Comparison of ENCODE assay signal across 8 cellular contexts in genomic region chr20:49915380-49916145, GRCh38. TPM values are rescaled to one million over a fixed set of nuclear protein-coding genes. Genes with fewer than 3 reads are reported as not detected.
DNase-seq lines count a peak whose midpoint lies in the region; ATAC-seq, FAIRE-seq and TF ChIP-seq lines count a peak whose summit lies in the region.

TSS of gene SPATA2 (minus strand) at chr20:49915529. CDS start at chr20:49908490, 7,039 bp downstream.

- no peaks in the 10 kb centered on the region for H3K9me3 Mint-ChIP-seq in endothelial cell (ENCODE audit: unreplicated experiment)
- no peaks in the 10 kb centered on the region for H3K9me3 Mint-ChIP-seq in mesothelial cell of epicardium

- H3K9ac ChIP-seq in NT2/D1 (ENCODE audit: insufficient read length, low read depth): peak within 1 kb of the TSS; percentile 92

- peak; percentile 91 for DNase-seq in COR-L47 (lab: John Stamatoyannopoulos, UW)
- peak; percentile 100 for DNase-seq in HTR-8/SVneo (ENCODE audit: insufficient read length, low spot score)
- peak; percentile 91 for DNase-seq in NT2/D1 (ENCODE audit: low read depth, low spot score)
- peak; percentile 93 for DNase-seq in activated CD8-positive, alpha-beta memory T cell treated with anti-CD3 and anti-CD28 coated beads, Interleukin-2, amount 50 U/mL, for 1 hour (ENCODE audit: extremely low read depth)
- DNase-seq in endothelial cell (ENCODE audit: low spot score): peak; percentile 88
- DNase-seq in mesothelial cell of epicardium (ENCODE audit: low spot score in 2 of 2, unreplicated experiment in 2 of 2): peak; percentile 91 to 92
- DNase-seq in stimulated activated CD8-positive, alpha-beta memory T cell treated with anti-CD3 and anti-CD28 coated beads, Interleukin-15, amount 100 ng/mL, for 4 hours (ENCODE audit: low read depth in 2 of 2): peak; percentile 78 to 89

- TF ChIP-seq CTCF in endothelial cell (IDR thresholded peaks at IDR 0.05; ENCODE audit: unreplicated experiment) (no peak), mesothelial cell of epicardium (IDR thresholded peaks at IDR 0.05; ENCODE audit: unreplicated experiment) (no peak)

- ATAC-seq in GM21367 (IDR thresholded peaks at IDR 0.05; ENCODE audit: unreplicated experiment): peak; percentile 75

- FAIRE-seq in HTR-8/SVneo (lab: Jason Lieb, UNC): peak; percentile 99

- H3K27me3 Mint-ChIP-seq in endothelial cell (ENCODE audit: unreplicated experiment): peaks cover 4% of the 10 kb centered on the region
- no peaks in the 10 kb centered on the region for H3K27me3 Mint-ChIP-seq in mesothelial cell of epicardium (ENCODE audit: low read depth)

- H3K4me3 Mint-ChIP-seq in endothelial cell (ENCODE audit: unreplicated experiment) (peak within 1 kb of the TSS; percentile 99), mesothelial cell of epicardium (peak within 1 kb of the TSS; percentile 99)

- peaks cover 11% of the 10 kb centered on the region for H3K4me1 Mint-ChIP-seq in endothelial cell (ENCODE audit: unreplicated experiment)
- peaks cover 24% of the 10 kb centered on the region for H3K4me1 Mint-ChIP-seq in mesothelial cell of epicardium

- peak within 1 kb of the TSS; percentile 84 for H3K4me3 ChIP-seq in NT2/D1 (ENCODE audit: insufficient read length, low read depth)

- no peaks in the 10 kb centered on the region for H3K27me3 ChIP-seq in NT2/D1 (ENCODE audit: insufficient read depth, insufficient read length)

- peak within 1 kb of the TSS; percentile 100 for H3K27ac Mint-ChIP-seq in endothelial cell (ENCODE audit: unreplicated experiment)
- H3K27ac Mint-ChIP-seq in mesothelial cell of epicardium: peak within 1 kb of the TSS; percentile 100

- H3K36me3 Mint-ChIP-seq in endothelial cell (ENCODE audit: low read depth, unreplicated experiment): no peaks in the 10 kb centered on the region
- H3K36me3 Mint-ChIP-seq in mesothelial cell of epicardium: no peaks in the 10 kb centered on the region

- H3K4me1 ChIP-seq in NT2/D1 (ENCODE audit: insufficient read depth, insufficient read length): peaks cover 5% of the 10 kb centered on the region

- H3K36me3 ChIP-seq in NT2/D1 (ENCODE audit: insufficient read depth, insufficient read length, low read length): peaks cover 20% of the 10 kb centered on the region

- H3K9me3 ChIP-seq in NT2/D1 (ENCODE audit: insufficient read depth, low read length): no peaks in the 10 kb centered on the region; the same call in 1 of the 2 replicates

RNA-seq across cellular contexts. Expression of gene SPATA2, which starts in this region (rescaled TPM):
- total RNA-seq in endothelial cell (ENCODE audit: unreplicated experiment) (8.4 TPM), mesothelial cell of epicardium (8.0 to 8.8 TPM (median 8.1 TPM) in 3 replicates)

Comparison
In these comparisons a context has a peak if more than half of its experiments do, and no peak if none do; other contexts are left out.
1. Peak in every context shown above with its lines: DNase-seq, ATAC-seq and H3K4me3 ChIP-seq.